In the genomic region with DNA sequence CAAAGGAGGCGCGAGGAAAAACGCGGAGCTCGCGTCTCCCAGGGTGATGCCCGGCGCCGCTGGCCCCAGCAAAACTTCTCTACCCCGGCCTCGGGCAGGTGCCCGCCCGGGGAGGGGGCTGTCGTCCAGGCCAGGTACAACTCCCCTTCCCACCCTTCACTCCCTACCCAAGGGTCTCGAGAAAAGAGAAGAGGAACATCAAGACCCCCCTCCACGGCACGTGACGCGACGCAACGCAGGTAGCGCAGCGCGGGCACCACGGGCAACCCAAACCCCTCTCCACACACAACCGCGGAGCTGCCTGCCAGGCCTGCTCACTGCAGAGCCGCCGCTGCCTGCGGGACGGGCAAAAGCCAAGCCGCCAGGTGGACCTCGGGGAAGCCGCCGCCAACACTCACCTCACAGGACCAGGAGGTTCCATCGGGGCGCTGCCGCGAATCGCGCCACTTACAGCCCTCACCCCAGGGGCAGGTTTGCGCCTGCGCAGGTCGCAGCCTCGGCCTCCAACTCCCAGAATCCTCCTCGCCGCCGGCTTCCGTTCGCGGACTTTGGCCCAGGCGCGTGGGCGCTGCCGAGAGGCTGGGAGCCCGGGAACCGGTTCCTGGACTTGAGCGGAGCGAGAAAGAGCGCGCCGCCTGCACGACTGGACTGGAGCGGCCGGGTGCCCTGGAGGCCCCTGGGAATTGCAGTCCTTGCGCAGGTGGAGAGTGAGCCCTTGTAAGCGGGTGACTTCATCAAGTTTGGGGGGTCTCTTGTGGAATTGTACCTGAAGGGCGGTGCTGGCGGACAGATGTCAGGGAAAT, we compare ENCODE assay signal across 1 cellular context.
TF ChIP-seq lines count a peak whose summit lies in the region.

A gene (minus strand): TSS at position 477 of the 803 bp plus-strand sequence. CDS start 56 bp downstream, at position 421.

TF ChIP-seq in HepG2, 621 proteins besides CTCF, POLR2A, EP300 and RAD21 (continued from another document and continues in another):
- TF ChIP-seq, protein P1, sequence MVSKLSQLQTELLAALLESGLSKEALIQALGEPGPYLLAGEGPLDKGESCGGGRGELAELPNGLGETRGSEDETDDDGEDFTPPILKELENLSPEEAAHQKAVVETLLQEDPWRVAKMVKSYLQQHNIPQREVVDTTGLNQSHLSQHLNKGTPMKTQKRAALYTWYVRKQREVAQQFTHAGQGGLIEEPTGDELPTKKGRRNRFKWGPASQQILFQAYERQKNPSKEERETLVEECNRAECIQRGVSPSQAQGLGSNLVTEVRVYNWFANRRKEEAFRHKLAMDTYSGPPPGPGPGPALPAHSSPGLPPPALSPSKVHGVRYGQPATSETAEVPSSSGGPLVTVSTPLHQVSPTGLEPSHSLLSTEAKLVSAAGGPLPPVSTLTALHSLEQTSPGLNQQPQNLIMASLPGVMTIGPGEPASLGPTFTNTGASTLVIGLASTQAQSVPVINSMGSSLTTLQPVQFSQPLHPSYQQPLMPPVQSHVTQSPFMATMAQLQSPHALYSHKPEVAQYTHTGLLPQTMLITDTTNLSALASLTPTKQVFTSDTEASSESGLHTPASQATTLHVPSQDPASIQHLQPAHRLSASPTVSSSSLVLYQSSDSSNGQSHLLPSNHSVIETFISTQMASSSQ (IDR thresholded peaks at IDR 0.05; ENCODE audit: low read depth), result no peak
- TF ChIP-seq, protein P1 (CRISPR knock-in tag; IDR thresholded peaks at IDR 0.05; ENCODE audit: borderline replicate concordance), result 0 out of 2 replicates have a peak, but pooled peaks have one; percentile 16
- TF ChIP-seq ZNF709 (CRISPR knock-in tag; IDR thresholded peaks at IDR 0.05), result no peak
- TF ChIP-seq, protein P2, sequence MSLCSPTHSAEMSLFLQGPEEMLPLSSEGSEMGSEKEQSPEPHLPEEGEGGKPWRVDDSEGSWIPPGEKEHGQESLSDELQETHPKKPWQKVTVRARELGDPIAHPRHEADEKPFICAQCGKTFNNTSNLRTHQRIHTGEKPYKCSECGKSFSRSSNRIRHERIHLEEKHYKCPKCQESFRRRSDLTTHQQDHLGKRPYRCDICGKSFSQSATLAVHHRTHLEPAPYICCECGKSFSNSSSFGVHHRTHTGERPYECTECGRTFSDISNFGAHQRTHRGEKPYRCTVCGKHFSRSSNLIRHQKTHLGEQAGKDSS (CRISPR knock-in tag; IDR thresholded peaks at IDR 0.05; ENCODE audit: borderline replicate concordance, low read depth), result no peak; the same call in 1 of the 2 replicates
- no peak; the same call in 1 of the 2 replicates for TF ChIP-seq FOSL1 (CRISPR knock-in tag; IDR thresholded peaks at IDR 0.05; ENCODE audit: borderline replicate concordance)
- TF ChIP-seq, protein P3, sequence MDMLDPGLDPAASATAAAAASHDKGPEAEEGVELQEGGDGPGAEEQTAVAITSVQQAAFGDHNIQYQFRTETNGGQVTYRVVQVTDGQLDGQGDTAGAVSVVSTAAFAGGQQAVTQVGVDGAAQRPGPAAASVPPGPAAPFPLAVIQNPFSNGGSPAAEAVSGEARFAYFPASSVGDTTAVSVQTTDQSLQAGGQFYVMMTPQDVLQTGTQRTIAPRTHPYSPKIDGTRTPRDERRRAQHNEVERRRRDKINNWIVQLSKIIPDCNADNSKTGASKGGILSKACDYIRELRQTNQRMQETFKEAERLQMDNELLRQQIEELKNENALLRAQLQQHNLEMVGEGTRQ (IDR thresholded peaks at IDR 0.05; ENCODE audit: low read depth, low read length), result no peak
- TF ChIP-seq, protein P3 (CRISPR knock-in tag; IDR thresholded peaks at IDR 0.05; ENCODE audit: borderline replicate concordance), result peak; percentile 77
- TF ChIP-seq ZSCAN25 (CRISPR knock-in tag; IDR thresholded peaks at IDR 0.05), result peak; percentile 63
- TF ChIP-seq REL (CRISPR knock-in tag; conservative IDR thresholded peaks at IDR 0.05), result peak; percentile 53; the same call in 1 of the 2 replicates
- peak; percentile 31; the same call in 1 of the 2 replicates for TF ChIP-seq CBX5 (CRISPR knock-in tag; IDR thresholded peaks at IDR 0.05; ENCODE audit: borderline replicate concordance)
- no peak for TF ChIP-seq ZNF660 (CRISPR knock-in tag; IDR thresholded peaks at IDR 0.05; ENCODE audit: borderline replicate concordance, low read depth)
- TF ChIP-seq U2AF1 (optimal IDR thresholded peaks at IDR 0.05; ENCODE audit: low read depth, low read length), result peak; percentile 83
- peak; percentile 90; the same call in 1 of the 3 replicates for TF ChIP-seq MXI1 (IDR thresholded peaks at IDR 0.05; ENCODE audit: borderline replicate concordance, low read depth, low read length)
- TF ChIP-seq AGO2 (optimal IDR thresholded peaks at IDR 0.05; ENCODE audit: low read depth, low read length), result no peak
- peak; percentile 82 for TF ChIP-seq ZNF747 (CRISPR knock-in tag; IDR thresholded peaks at IDR 0.05; ENCODE audit: borderline replicate concordance)
- peak; percentile 33; the same call in 1 of the 2 replicates for TF ChIP-seq ERF (CRISPR knock-in tag; IDR thresholded peaks at IDR 0.05)
- TF ChIP-seq ZNF713 (CRISPR knock-in tag; IDR thresholded peaks at IDR 0.05), result no peak
- no peak for TF ChIP-seq NR2F6 (IDR thresholded peaks at IDR 0.05)
- TF ChIP-seq NR2F6 (CRISPR knock-in tag; IDR thresholded peaks at IDR 0.05), result no peak; the same call in 1 of the 2 replicates
- no peak for TF ChIP-seq PCBP2 (optimal IDR thresholded peaks at IDR 0.05; ENCODE audit: low read depth, low read length, poor library complexity, severe bottlenecking)
- TF ChIP-seq, protein P4, sequence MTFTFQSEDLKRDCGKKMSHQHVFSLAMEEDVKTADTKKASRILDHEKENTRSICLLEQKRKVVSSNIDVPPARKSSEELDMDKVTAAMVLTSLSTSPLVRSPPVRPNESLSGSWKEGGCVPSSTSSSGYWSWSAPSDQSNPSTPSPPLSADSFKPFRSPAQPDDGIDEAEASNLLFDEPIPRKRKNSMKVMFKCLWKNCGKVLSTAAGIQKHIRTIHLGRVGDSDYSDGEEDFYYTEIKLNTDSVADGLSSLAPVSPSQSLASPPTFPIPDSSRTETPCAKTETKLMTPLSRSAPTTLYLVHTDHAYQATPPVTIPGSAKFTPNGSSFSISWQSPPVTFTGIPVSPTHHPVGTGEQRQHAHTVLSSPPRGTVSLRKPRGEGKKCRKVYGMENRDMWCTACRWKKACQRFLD (CRISPR knock-in tag; IDR thresholded peaks at IDR 0.05; ENCODE audit: borderline replicate concordance), result no peak
- TF ChIP-seq, protein P5, sequence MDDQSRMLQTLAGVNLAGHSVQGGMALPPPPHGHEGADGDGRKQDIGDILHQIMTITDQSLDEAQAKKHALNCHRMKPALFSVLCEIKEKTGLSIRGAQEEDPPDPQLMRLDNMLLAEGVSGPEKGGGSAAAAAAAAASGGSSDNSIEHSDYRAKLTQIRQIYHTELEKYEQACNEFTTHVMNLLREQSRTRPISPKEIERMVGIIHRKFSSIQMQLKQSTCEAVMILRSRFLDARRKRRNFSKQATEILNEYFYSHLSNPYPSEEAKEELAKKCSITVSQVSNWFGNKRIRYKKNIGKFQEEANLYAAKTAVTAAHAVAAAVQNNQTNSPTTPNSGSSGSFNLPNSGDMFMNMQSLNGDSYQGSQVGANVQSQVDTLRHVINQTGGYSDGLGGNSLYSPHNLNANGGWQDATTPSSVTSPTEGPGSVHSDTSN (CRISPR knock-in tag; IDR thresholded peaks at IDR 0.05; ENCODE audit: borderline replicate concordance), result 0 out of 2 replicates have a peak, but pooled peaks have one; percentile 22
- no peak for TF ChIP-seq ZZZ3 (CRISPR knock-in tag; IDR thresholded peaks at IDR 0.05; ENCODE audit: borderline replicate concordance)
- no peak for TF ChIP-seq PRPF4 (IDR thresholded peaks at IDR 0.05; ENCODE audit: low read depth, low read length, poor library complexity, severe bottlenecking)
- no peak; the same call in 1 of the 2 replicates for TF ChIP-seq SIN3A (IDR thresholded peaks at IDR 0.05; ENCODE audit: borderline replicate concordance, low read depth, low read length)
- TF ChIP-seq, protein P6, sequence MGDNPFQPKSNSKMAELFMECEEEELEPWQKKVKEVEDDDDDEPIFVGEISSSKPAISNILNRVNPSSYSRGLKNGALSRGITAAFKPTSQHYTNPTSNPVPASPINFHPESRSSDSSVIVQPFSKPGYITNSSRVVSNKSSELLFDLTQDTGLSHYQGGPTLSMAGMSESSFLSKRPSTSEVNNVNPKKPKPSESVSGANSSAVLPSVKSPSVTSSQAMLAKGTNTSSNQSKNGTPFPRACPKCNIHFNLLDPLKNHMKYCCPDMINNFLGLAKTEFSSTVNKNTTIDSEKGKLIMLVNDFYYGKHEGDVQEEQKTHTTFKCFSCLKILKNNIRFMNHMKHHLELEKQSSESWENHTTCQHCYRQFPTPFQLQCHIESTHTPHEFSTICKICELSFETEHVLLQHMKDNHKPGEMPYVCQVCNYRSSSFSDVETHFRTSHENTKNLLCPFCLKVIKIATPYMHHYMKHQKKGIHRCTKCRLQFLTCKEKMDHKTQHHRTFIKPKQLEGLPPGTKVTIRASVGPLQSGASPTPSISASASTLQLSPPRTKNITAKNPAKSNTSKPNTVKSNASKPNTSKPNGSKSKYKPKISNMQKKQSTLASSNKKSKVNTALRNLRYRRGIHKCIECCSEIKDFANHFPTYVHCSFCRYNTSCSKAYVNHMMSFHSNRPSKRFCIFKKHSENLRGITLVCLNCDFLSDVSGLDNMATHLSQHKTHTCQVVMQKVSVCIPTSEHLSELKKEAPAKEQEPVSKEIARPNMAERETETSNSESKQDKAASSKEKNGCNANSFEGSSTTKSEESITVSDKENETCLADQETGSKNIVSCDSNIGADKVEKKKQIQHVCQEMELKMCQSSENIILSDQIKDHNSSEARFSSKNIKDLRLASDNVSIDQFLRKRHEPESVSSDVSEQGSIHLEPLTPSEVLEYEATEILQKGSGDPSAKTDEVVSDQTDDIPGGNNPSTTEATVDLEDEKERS (CRISPR knock-in tag; IDR thresholded peaks at IDR 0.05), result no peak
- no peak for TF ChIP-seq CCAR2 (optimal IDR thresholded peaks at IDR 0.05; ENCODE audit: low read depth, low read length)
- TF ChIP-seq, protein P7, sequence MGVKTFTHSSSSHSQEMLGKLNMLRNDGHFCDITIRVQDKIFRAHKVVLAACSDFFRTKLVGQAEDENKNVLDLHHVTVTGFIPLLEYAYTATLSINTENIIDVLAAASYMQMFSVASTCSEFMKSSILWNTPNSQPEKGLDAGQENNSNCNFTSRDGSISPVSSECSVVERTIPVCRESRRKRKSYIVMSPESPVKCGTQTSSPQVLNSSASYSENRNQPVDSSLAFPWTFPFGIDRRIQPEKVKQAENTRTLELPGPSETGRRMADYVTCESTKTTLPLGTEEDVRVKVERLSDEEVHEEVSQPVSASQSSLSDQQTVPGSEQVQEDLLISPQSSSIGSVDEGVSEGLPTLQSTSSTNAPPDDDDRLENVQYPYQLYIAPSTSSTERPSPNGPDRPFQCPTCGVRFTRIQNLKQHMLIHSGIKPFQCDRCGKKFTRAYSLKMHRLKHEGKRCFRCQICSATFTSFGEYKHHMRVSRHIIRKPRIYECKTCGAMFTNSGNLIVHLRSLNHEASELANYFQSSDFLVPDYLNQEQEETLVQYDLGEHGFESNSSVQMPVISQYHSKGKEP (CRISPR knock-in tag; IDR thresholded peaks at IDR 0.05), result no peak
- TF ChIP-seq, protein P8, sequence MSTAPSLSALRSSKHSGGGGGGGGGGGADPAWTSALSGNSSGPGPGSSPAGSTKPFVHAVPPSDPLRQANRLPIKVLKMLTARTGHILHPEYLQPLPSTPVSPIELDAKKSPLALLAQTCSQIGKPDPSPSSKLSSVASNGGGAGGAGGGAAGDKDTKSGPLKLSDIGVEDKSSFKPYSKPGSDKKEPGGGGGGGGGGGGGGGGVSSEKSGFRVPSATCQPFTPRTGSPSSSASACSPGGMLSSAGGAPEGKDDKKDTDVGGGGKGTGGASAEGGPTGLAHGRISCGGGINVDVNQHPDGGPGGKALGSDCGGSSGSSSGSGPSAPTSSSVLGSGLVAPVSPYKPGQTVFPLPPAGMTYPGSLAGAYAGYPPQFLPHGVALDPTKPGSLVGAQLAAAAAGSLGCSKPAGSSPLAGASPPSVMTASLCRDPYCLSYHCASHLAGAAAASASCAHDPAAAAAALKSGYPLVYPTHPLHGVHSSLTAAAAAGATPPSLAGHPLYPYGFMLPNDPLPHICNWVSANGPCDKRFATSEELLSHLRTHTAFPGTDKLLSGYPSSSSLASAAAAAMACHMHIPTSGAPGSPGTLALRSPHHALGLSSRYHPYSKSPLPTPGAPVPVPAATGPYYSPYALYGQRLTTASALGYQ (CRISPR knock-in tag; IDR thresholded peaks at IDR 0.05), result peak; percentile 72; the same call in 1 of the 2 replicates
- no peak for TF ChIP-seq ZNF10 (CRISPR knock-in tag; IDR thresholded peaks at IDR 0.05; ENCODE audit: borderline replicate concordance, low read depth)
- TF ChIP-seq POLR2G (IDR thresholded peaks at IDR 0.05; ENCODE audit: low read depth, low read length), result peak; percentile 90
- peak; percentile 92; the same call in 1 of the 2 replicates for TF ChIP-seq ZNF83 (CRISPR knock-in tag; IDR thresholded peaks at IDR 0.05; ENCODE audit: borderline replicate concordance)
- no peak for TF ChIP-seq ZNF234 (CRISPR knock-in tag; conservative IDR thresholded peaks at IDR 0.05)
- TF ChIP-seq, protein P9, sequence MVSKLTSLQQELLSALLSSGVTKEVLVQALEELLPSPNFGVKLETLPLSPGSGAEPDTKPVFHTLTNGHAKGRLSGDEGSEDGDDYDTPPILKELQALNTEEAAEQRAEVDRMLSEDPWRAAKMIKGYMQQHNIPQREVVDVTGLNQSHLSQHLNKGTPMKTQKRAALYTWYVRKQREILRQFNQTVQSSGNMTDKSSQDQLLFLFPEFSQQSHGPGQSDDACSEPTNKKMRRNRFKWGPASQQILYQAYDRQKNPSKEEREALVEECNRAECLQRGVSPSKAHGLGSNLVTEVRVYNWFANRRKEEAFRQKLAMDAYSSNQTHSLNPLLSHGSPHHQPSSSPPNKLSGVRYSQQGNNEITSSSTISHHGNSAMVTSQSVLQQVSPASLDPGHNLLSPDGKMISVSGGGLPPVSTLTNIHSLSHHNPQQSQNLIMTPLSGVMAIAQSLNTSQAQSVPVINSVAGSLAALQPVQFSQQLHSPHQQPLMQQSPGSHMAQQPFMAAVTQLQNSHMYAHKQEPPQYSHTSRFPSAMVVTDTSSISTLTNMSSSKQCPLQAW (CRISPR knock-in tag; IDR thresholded peaks at IDR 0.05), result peak; percentile 97
